In the genomic region with DNA sequence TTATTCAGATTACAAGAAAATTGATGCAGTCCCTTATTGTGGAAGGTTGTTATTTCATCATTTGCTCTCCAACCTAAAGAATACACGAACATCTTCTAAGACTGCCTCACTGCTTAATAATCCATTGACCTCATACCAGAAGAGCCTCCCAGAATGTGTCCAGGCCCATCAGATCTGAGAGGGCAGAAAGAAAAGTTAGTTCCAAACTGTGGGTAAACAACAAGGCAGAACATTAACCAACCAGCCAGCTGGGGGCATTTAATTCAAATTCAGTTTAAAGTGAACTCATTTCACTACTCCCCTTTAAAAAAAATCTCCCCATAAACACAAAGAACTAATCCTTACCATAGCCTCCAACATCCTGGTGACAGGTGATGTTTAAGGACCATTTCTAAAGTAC, we compare ENCODE assay signal across 1 cellular context.
TF ChIP-seq lines count a peak whose summit lies in the region.

No MANE protein-coding gene starts in this region.

TF ChIP-seq in WTC11, 78 proteins besides CTCF, POLR2A, EP300 and RAD21 (continued from another document):
- TF ChIP-seq, protein P1, sequence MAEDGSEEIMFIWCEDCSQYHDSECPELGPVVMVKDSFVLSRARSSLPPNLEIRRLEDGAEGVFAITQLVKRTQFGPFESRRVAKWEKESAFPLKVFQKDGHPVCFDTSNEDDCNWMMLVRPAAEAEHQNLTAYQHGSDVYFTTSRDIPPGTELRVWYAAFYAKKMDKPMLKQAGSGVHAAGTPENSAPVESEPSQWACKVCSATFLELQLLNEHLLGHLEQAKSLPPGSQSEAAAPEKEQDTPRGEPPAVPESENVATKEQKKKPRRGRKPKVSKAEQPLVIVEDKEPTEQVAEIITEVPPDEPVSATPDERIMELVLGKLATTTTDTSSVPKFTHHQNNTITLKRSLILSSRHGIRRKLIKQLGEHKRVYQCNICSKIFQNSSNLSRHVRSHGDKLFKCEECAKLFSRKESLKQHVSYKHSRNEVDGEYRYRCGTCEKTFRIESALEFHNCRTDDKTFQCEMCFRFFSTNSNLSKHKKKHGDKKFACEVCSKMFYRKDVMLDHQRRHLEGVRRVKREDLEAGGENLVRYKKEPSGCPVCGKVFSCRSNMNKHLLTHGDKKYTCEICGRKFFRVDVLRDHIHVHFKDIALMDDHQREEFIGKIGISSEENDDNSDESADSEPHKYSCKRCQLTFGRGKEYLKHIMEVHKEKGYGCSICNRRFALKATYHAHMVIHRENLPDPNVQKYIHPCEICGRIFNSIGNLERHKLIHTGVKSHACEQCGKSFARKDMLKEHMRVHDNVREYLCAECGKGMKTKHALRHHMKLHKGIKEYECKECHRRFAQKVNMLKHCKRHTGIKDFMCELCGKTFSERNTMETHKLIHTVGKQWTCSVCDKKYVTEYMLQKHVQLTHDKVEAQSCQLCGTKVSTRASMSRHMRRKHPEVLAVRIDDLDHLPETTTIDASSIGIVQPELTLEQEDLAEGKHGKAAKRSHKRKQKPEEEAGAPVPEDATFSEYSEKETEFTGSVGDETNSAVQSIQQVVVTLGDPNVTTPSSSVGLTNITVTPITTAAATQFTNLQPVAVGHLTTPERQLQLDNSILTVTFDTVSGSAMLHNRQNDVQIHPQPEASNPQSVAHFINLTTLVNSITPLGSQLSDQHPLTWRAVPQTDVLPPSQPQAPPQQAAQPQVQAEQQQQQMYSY (CRISPR knock-in tag; IDR thresholded peaks at IDR 0.05): no peak
